ENCODE assay signal across 8 cellular contexts in genomic region chr5:180070726-180071417, GRCh38. TPM values are rescaled to one million over a fixed set of nuclear protein-coding genes. Genes with fewer than 3 reads are reported as not detected.
A peak's percentile ranks its signal among the peaks of the same experiment; 100 is the strongest.
DNase-seq lines count a peak whose midpoint lies in the region; ATAC-seq and TF ChIP-seq lines count a peak whose summit lies in the region.

No MANE protein-coding gene starts in this region.

- H3K27me3 Mint-ChIP-seq in immature natural killer cell (ENCODE audit: low read depth in 3 of 3): peaks cover 0 to 9% (median 5%) of the 10 kb centered on the region in 3 donors

- H3K27me3 ChIP-seq in RWPE2 (ENCODE audit: insufficient read depth, poor library complexity, severe bottlenecking): no peaks in the 10 kb centered on the region

- peaks cover 44 to 54% of the 10 kb centered on the region in 2 donors for H3K4me1 Mint-ChIP-seq in immature natural killer cell

- DNase-seq in COLO668 (lab: John Stamatoyannopoulos, UW; ENCODE audit: unreplicated experiment) (peak; percentile 42), RWPE2 (ENCODE audit: low spot score) (no peak), caudate nucleus (lab: John Stamatoyannopoulos, UW) (peak in 22 of 61 donors; percentile 13 to 76 (median 47)), immature natural killer cell (peak in 2 of 3 donors; percentile 18 to 23), skeletal muscle cell (ENCODE audit: low read depth) (no peak), kidney glomerular epithelial cell (lab: John Stamatoyannopoulos, UW) (no peak)

- peaks cover 11% of the 10 kb centered on the region for H3K4me1 ChIP-seq in RWPE2 (ENCODE audit: insufficient read depth, poor library complexity, severe bottlenecking)

- H3K9me3 ChIP-seq in RWPE2 (ENCODE audit: severe bottlenecking): no peaks in the 10 kb centered on the region

- no peak for TF ChIP-seq CTCF in RWPE2 (IDR thresholded peaks at IDR 0.05; ENCODE audit: poor library complexity, severe bottlenecking)

- H3K27ac ChIP-seq in RWPE2 (ENCODE audit: poor library complexity, severe bottlenecking): peak overlapping the region; percentile 47
- peak overlapping the region; percentile 91 for H3K27ac ChIP-seq in caudate nucleus (ENCODE audit: low read depth, low read length)

- no peaks in the 10 kb centered on the region for H3K36me3 Mint-ChIP-seq in immature natural killer cell

- no peaks in the 10 kb centered on the region for H3K36me3 ChIP-seq in RWPE2 (ENCODE audit: low read depth)

- H3K4me3 ChIP-seq in RWPE2 (ENCODE audit: severe bottlenecking): peak overlapping the region; percentile 95
- peak overlapping the region; percentile 76 for H3K4me3 ChIP-seq in skeletal muscle cell (ENCODE audit: low read depth, low read length)

- H3K9me3 Mint-ChIP-seq in immature natural killer cell: no peaks in the 10 kb centered on the region

- ATAC-seq in HG02571 (IDR thresholded peaks at IDR 0.05; ENCODE audit: unreplicated experiment) (peak; percentile 19), RWPE2 (ENCODE audit: low read depth) (peak; percentile 57), HG02852 (IDR thresholded peaks at IDR 0.05; ENCODE audit: unreplicated experiment) (no peak)

- peak overlapping the region; percentile 89 to 95 (median 92) for H3K4me3 Mint-ChIP-seq in immature natural killer cell

- H3K27ac Mint-ChIP-seq in immature natural killer cell: peak overlapping the region in 5 of 6 donors; percentile 67 to 86 (median 86)

RNA-seq across cellular contexts. Expression of gene RNF130, which starts 0.7 kb away (rescaled TPM):
- 10 to 100 TPM; 24.8 to 42.8 (median 38.2) TPM for polyA plus RNA-seq in immature natural killer cell

Comparison
In these comparisons a context has a peak if more than half of its experiments do, and no peak if none do; other contexts are left out.
1. DNase-seq: peak in COLO668 (single experiment) and immature natural killer cell (2 of 3); none in RWPE2 (single experiment), skeletal muscle cell (single experiment) and kidney glomerular epithelial cell (single experiment).